ENCODE assay signal across 1 cellular context in genomic region chr14:100606687-100607610, GRCh38.
TF ChIP-seq lines count a peak whose summit lies in the region.

No MANE protein-coding gene starts in this region.

TF ChIP-seq in K562, 482 proteins besides CTCF, POLR2A, EP300 and RAD21 (continues in another document):
- TF ChIP-seq ARID2 (IDR thresholded peaks at IDR 0.05), result no peak
- TF ChIP-seq ZBTB9 (CRISPR knock-in tag; IDR thresholded peaks at IDR 0.05), result peak; percentile 99
- no peak for TF ChIP-seq ETV5 (CRISPR knock-in tag; IDR thresholded peaks at IDR 0.05; ENCODE audit: low read depth)
- TF ChIP-seq RBM25 (IDR thresholded peaks at IDR 0.05; ENCODE audit: low read depth, low read length, severe bottlenecking), result peak; percentile 43
- TF ChIP-seq GTF3C2 (IDR thresholded peaks at IDR 0.05; ENCODE audit: borderline replicate concordance, extremely low read depth, insufficient read length), result no peak
- no peak for TF ChIP-seq LEF1 (IDR thresholded peaks at IDR 0.05)
- peak; percentile 54 for TF ChIP-seq NFYB (IDR thresholded peaks at IDR 0.05; ENCODE audit: extremely low read depth, insufficient read length)
- no peak for TF ChIP-seq BCL6 (CRISPR knock-in tag; IDR thresholded peaks at IDR 0.05)
- no peak for TF ChIP-seq KLF16 (IDR thresholded peaks at IDR 0.05)
- TF ChIP-seq PREB (CRISPR knock-in tag; IDR thresholded peaks at IDR 0.05), result no peak
- no peak for TF ChIP-seq HNRNPUL1 (IDR thresholded peaks at IDR 0.05; ENCODE audit: low read length)
- TF ChIP-seq L3MBTL2 (IDR thresholded peaks at IDR 0.05), result no peak
- no peak for TF ChIP-seq ZNF175 (CRISPR knock-in tag; IDR thresholded peaks at IDR 0.05; ENCODE audit: low read depth)
- TF ChIP-seq SMARCC2 (IDR thresholded peaks at IDR 0.05; ENCODE audit: low read depth), result no peak
- no peak for TF ChIP-seq ETV1 (tag; conservative IDR thresholded peaks at IDR 0.05; ENCODE audit: low read depth)
- TF ChIP-seq GTF2B (IDR thresholded peaks at IDR 0.05; ENCODE audit: extremely low read depth, insufficient read length), result no peak
- TF ChIP-seq USF2 (CRISPR knock-in tag; IDR thresholded peaks at IDR 0.05), result peak; percentile 78
- TF ChIP-seq YY1 (IDR thresholded peaks at IDR 0.05; ENCODE audit: borderline replicate concordance in 1 of 3, control insufficient read depth in 1 of 3, extremely low read depth in 1 of 3, insufficient read depth in 3 of 3, insufficient read length in 1 of 3, insufficient replicate concordance in 2 of 3, low read depth in 1 of 3, low read length in 2 of 3), result no peak
- no peak for TF ChIP-seq SIRT6 (IDR thresholded peaks at IDR 0.05; ENCODE audit: low read depth, low read length)
- TF ChIP-seq ZNF436 (CRISPR knock-in tag; IDR thresholded peaks at IDR 0.05), result no peak
- TF ChIP-seq ELK1 (CRISPR knock-in tag; IDR thresholded peaks at IDR 0.05), result no peak
- TF ChIP-seq POLR2H (tag; IDR thresholded peaks at IDR 0.05; ENCODE audit: low read depth), result no peak
- TF ChIP-seq ZNF280B (CRISPR knock-in tag; IDR thresholded peaks at IDR 0.05), result no peak
- no peak for TF ChIP-seq KDM5B (IDR thresholded peaks at IDR 0.05; ENCODE audit: insufficient replicate concordance, low read depth, low read length)
- TF ChIP-seq SPI1 (IDR thresholded peaks at IDR 0.05; ENCODE audit: borderline replicate concordance, low read depth, low read length), result no peak
- no peak for TF ChIP-seq ZBTB5 (IDR thresholded peaks at IDR 0.05)
- TF ChIP-seq E2F6 (IDR thresholded peaks at IDR 0.05; ENCODE audit: borderline replicate concordance in 1 of 2, extremely low read depth in 1 of 2, insufficient read depth in 1 of 2, insufficient read length in 1 of 2, low read depth in 1 of 2, low read length in 1 of 2, poor library complexity in 1 of 2, severe bottlenecking in 1 of 2), result no peak
- no peak for TF ChIP-seq SNRNP70 (optimal IDR thresholded peaks at IDR 0.05; ENCODE audit: low read depth, low read length)
- TF ChIP-seq ZNF212 (CRISPR knock-in tag; IDR thresholded peaks at IDR 0.05), result no peak
- TF ChIP-seq USF1 (CRISPR knock-in tag; IDR thresholded peaks at IDR 0.05), result peak; percentile 92
- TF ChIP-seq CAMTA2 (CRISPR knock-in tag; conservative IDR thresholded peaks at IDR 0.05), result no peak
- no peak for TF ChIP-seq NR1H2 (CRISPR knock-in tag; IDR thresholded peaks at IDR 0.05)
- no peak for TF ChIP-seq ATF3 (IDR thresholded peaks at IDR 0.05)
- no peak for TF ChIP-seq ATF3 (CRISPR knock-in tag; conservative IDR thresholded peaks at IDR 0.05)
- no peak for TF ChIP-seq E4F1 (CRISPR knock-in tag; IDR thresholded peaks at IDR 0.05; ENCODE audit: borderline replicate concordance)
- no peak for TF ChIP-seq HMGXB4 (CRISPR knock-in tag; IDR thresholded peaks at IDR 0.05)
- no peak for TF ChIP-seq ETS1 (conservative IDR thresholded peaks at IDR 0.05; ENCODE audit: control insufficient read depth, low read depth, low read length)
- TF ChIP-seq COPS2 (conservative IDR thresholded peaks at IDR 0.05), result no peak
- TF ChIP-seq PRMT5 (CRISPR knock-in tag; IDR thresholded peaks at IDR 0.05), result no peak
- no peak for TF ChIP-seq KLF6 (CRISPR knock-in tag; IDR thresholded peaks at IDR 0.05; ENCODE audit: borderline replicate concordance)
- no peak for TF ChIP-seq ZNF830 (CRISPR knock-in tag; IDR thresholded peaks at IDR 0.05)
